ENCODE assay signal across 8 cellular contexts in the genomic region with DNA sequence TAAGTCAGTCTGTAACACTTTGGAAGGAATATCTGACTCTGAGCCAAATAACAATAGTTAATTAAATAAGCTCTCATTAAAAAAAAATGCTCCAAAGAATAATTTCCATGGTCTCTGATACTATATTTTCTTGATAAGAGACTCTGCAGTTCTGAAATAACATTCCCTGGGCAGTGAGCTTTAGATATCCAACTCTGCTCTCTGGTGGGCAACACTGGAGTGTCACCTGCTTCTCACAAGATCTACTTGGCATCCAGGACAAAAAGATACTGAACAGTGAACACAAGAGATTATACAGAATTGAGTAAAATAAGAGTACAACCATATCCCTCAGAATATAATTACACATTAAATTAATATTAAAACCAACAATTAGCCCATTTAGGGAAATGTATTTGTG. TPM values are rescaled to one million over a fixed set of nuclear protein-coding genes. Genes with fewer than 3 reads are reported as not detected.
DNase-seq lines count a peak whose midpoint lies in the region; ATAC-seq and TF ChIP-seq lines count a peak whose summit lies in the region.

No MANE protein-coding gene starts in this region.

- ATAC-seq in HG03196 (IDR thresholded peaks at IDR 0.05; ENCODE audit: unreplicated experiment) = no peak

- TF ChIP-seq CTCF in OCI-LY1 (IDR thresholded peaks at IDR 0.05; ENCODE audit: low read length) (peak; percentile 48), fibroblast of mammary gland (conservative IDR thresholded peaks at IDR 0.05; ENCODE audit: control insufficient read depth, insufficient read depth, low read depth, low read length) (peak; percentile 28), esophagus muscularis mucosa (IDR thresholded peaks at IDR 0.05) (peak in 1 of 3 experiments; percentile 24)

- H3K9me3 ChIP-seq in OCI-LY1 (ENCODE audit: low read length) (no peaks in the 10 kb centered on the region), esophagus muscularis mucosa (no peaks in the 10 kb centered on the region)

- no peak overlapping the region for H3K4me2 ChIP-seq in OCI-LY1 (ENCODE audit: low read length)

- H3F3A ChIP-seq in OCI-LY1 (ENCODE audit: insufficient read depth, low read length) = no peaks in the 10 kb centered on the region

- no peaks in the 10 kb centered on the region for H3K9me2 ChIP-seq in OCI-LY1 (ENCODE audit: low read depth, low read length)

- no peak overlapping the region for H2AFZ ChIP-seq in OCI-LY1 (ENCODE audit: low read length)

- H3K4me3 ChIP-seq in OCI-LY1 (ENCODE audit: low read depth, low read length, poor library complexity, severe bottlenecking) = no peak overlapping the region
- no peak overlapping the region for H3K4me3 ChIP-seq in fibroblast of mammary gland (ENCODE audit: control insufficient read depth, low read depth, low read length)
- H3K4me3 ChIP-seq in esophagus muscularis mucosa = no peak overlapping the region

- H3K79me2 ChIP-seq in OCI-LY1 (ENCODE audit: insufficient read depth, low read length) = no peaks in the 10 kb centered on the region

- intact Hi-C loops in esophagus muscularis mucosa (cut with DNase I) = no loop called here

- no peak for TF ChIP-seq POLR2A in esophagus muscularis mucosa (IDR thresholded peaks at IDR 0.05; ENCODE audit: low read depth)

- H3K27me3 ChIP-seq in OCI-LY1 (ENCODE audit: insufficient read depth, low read length) = no peaks in the 10 kb centered on the region
- H3K27me3 ChIP-seq in esophagus muscularis mucosa = no peaks in the 10 kb centered on the region

- no peak for TF ChIP-seq EP300 in esophagus muscularis mucosa (IDR thresholded peaks at IDR 0.05)

- H3K27ac ChIP-seq in OCI-LY1 (ENCODE audit: low read depth, low read length, poor library complexity, severe bottlenecking) (no peak overlapping the region), esophagus muscularis mucosa (replicated peaks in 1 of 4) (no peak overlapping the region)

- no peak overlapping the region for H3K9ac ChIP-seq in OCI-LY1 (ENCODE audit: low read length)

- H3K36me3 ChIP-seq in OCI-LY1 (ENCODE audit: insufficient read depth, low read length) (peaks cover 96% of the 10 kb centered on the region), esophagus muscularis mucosa (peaks cover 17 to 96% (median 64%) of the 10 kb centered on the region in 4 donors)

- no peaks in the 10 kb centered on the region for H4K20me1 ChIP-seq in OCI-LY1 (ENCODE audit: insufficient read depth, low read length)

- DNase-seq in NCI-H524 (lab: John Stamatoyannopoulos, UW) = peak; percentile 17 to 63
- no peak for DNase-seq in NCI-H524 treated with DMSO at 0.1 percent for 48 hours (lab: John Stamatoyannopoulos, UW)
- peak; percentile 40 for DNase-seq in fibroblast of mammary gland (ENCODE audit: low read depth)
- DNase-seq in retina = peak; percentile 43
- no peak for DNase-seq in NK-92 treated with Interleukin-12 subunit alpha and Interleukin-12 subunit beta, amount 100 ng/mL, for 24 hours (lab: John Stamatoyannopoulos, UW)
- no peak for DNase-seq in esophagus muscularis mucosa (ENCODE audit: extremely low spot score)

- H3K4me1 ChIP-seq in OCI-LY1 (ENCODE audit: insufficient read depth, low read length, severe bottlenecking) (no peaks in the 10 kb centered on the region), esophagus muscularis mucosa (peaks cover 0 to 4% (median 0%) of the 10 kb centered on the region in 4 donors)

RNA-seq across cellular contexts. Expression of gene BLMH, which starts 13.7 kb away (rescaled TPM):
- total RNA-seq in esophagus muscularis mucosa = 10 to 100 TPM; 16.6 to 22.4 (median 20.8) TPM

RNA-seq across cellular contexts. Expression of gene SLC6A4, which starts 42.5 kb away (rescaled TPM):
- under 1 TPM; 0.11 to 0.50 (median 0.27) TPM for total RNA-seq in esophagus muscularis mucosa

RNA-seq across cellular contexts. Expression of gene TMIGD1, which starts 55.8 kb away (rescaled TPM):
- total RNA-seq in esophagus muscularis mucosa = under 1 TPM in 1 of 4 donors, not detected in 3; 0.29 TPM

Comparison
In these comparisons a context has a peak if more than half of its experiments do, and no peak if none do; other contexts are left out.
1. DNase-seq: peak in NCI-H524 (2 of 2), fibroblast of mammary gland (single experiment) and retina (single experiment); none in NCI-H524 treated with DMSO at 0.1 percent for 48 hours (single experiment), NK-92 treated with Interleukin-12 subunit alpha and Interleukin-12 subunit beta, amount 100 ng/mL, for 24 hours (single experiment) and esophagus muscularis mucosa (single experiment).